28 cellular contexts compared by ENCODE assay signal in the genomic region with DNA sequence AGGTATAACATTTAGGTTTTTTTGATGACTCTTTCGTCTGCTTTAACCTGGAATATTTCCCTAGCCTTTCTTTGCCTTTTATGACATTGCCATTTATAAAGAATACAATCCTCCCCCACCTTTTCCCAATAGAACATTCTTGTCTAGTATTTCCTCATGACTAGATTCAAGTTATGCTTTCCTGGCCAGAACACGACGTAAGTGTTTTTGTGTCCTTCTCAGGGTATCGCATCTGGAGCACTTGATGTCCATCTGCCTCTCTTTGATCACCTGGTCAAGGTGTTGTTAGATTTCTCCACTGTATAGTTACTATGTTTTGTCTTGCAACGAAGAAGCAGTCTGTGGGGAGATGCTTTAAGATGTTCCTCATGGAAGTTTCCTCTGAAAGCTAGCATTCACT.
"Had no signal": no experiment of that assay in that cellular context is flagged by ENCODE, and none has a peak within 500 bp of the region (broad histone marks: within the 10 kb centered on the region; RNA-seq: fewer than 3 reads in every experiment).

No MANE protein-coding gene starts in this region.

- DNase-seq: activated B cell treated with CpG ODN at 0.5 μM for 24 hours; activated CD4-positive, alpha-beta T cell treated with anti-CD3 and anti-CD28 coated beads for 1 hour; activated CD4-positive, alpha-beta T cell treated with anti-CD3 and anti-CD28 coated beads, Interleukin-2, amount 10 ng/mL, durations not matched to agents 24 days and 14 days; activated CD4-positive, alpha-beta T cell treated with anti-CD3 and anti-CD28 coated beads, Interleukin-2, amount 50 U/mL, for 48 hours; activated CD8-positive, alpha-beta memory T cell treated with anti-CD3 and anti-CD28 coated beads for 24 hours; activated gamma-delta T cell; activated naive CD4-positive, alpha-beta T cell treated with anti-CD3 and anti-CD28 coated beads, Interleukin-2, amount 10 ng/mL, durations not matched to agents 7 days and 5 days; activated naive CD8-positive, alpha-beta T cell treated with anti-CD3 and anti-CD28 coated beads for 36 hours; activated T-cell treated with anti-CD3 and anti-CD28 coated beads, Interleukin-2, amount 50 U/mL, for 4 hours; anterior cingulate cortex; body of pancreas; Kasumi-1; KBM-7; NCI-H1105 treated with DMSO at 0.1 percent for 48 hours; NCI-H146; NCI-H187 treated with DMSO at 0.1 percent for 48 hours; NCI-H2081 treated with DMSO at 0.1 percent for 48 hours; NCI-H2171; NCI-H2227 treated with DMSO at 0.1 percent for 48 hours; NCI-H526; NCI-H82; RPMI8226; T-cell; T-helper 2 cell; T1000 had no signal

- H3K27me3 ChIP-seq: body of pancreas had no signal

- H3K27ac ChIP-seq: body of pancreas, SK-N-MC had no signal

- ATAC-seq: activated T-cell treated with anti-CD3 and anti-CD28 coated beads, Interleukin-2, amount 50 U/mL, for 4 hours; body of pancreas; Right ventricle myocardium inferior; T-cell had no signal

- H3K4me3 ChIP-seq: body of pancreas, SK-N-MC had no signal

- H3K9me3 ChIP-seq: body of pancreas had no signal

- FAIRE-seq: TTC549 had no signal
